ENCODE assay signal across 9 cellular contexts in the genomic region with DNA sequence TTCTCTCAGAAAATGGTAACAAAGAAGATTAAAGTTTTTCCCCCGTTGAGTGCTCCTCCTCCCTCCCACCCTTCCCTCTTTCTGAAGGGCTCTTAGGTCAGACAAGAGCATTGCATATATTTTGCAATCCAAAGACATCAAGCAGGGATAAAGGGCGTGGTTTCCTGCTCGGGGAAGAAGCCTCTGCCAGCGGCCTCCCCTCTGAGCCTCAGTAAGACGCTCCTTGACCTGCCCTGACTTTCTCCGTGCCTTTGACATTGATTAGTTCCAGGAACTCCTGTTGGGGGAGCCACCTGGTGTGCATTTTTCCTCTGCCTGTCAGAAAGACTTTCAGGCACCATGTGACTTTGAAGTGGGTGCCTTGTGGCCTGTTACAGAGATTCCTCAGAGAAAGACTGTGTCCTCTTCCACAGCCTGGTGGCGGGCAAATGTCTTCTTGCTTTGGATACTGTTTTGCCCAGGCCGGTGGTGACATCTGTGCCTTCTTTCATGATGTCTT.
DNase-seq lines count a peak whose midpoint lies in the region; ATAC-seq, FAIRE-seq and TF ChIP-seq lines count a peak whose summit lies in the region.
"Had no signal": no experiment of that assay in that cellular context is flagged by ENCODE, and none has a peak within 500 bp of the region (broad histone marks: within the 10 kb centered on the region; RNA-seq: fewer than 3 reads in every experiment).

No MANE protein-coding gene starts in this region.

- H3K27ac Mint-ChIP-seq in activated naive CD4-positive, alpha-beta T cell treated with anti-CD3 and anti-CD28 coated beads, Interleukin-2, amount 50 U/mL, for 72 hours: no peak overlapping the region

- CTCF ChIA-PET in HEK293 (lab: Yijun Ruan, JAX): no interaction called here

- POLR2A ChIA-PET in HEK293 (lab: Yijun Ruan, JAX): no interaction called here

- intact Hi-C loops in left colon (cut with DNase I, micrococcal nuclease): no loop called here

- FAIRE-seq in urothelium cell line (lab: Jason Lieb, UNC): no peak

- no peak for TF ChIP-seq CTCF in HEK293 (tag by site-specific recombination; IDR thresholded peaks at IDR 0.05)

- no peak overlapping the region for H3K27ac ChIP-seq in HEK293 (ENCODE audit: extremely low read depth, low read depth, low read length)
- H3K27ac ChIP-seq: KMS-11 had no signal

- no peaks in the 10 kb centered on the region for H3K36me3 ChIP-seq in HEK293 (ENCODE audit: control insufficient read depth in 2 of 2, insufficient read depth in 1 of 2, low read length in 2 of 2)

- peak; percentile 79 for DNase-seq in NCI-H82 treated with DMSO at 0.1 percent for 48 hours (lab: John Stamatoyannopoulos, UW; ENCODE audit: unreplicated experiment)
- peak; percentile 15 to 66 for DNase-seq in activated naive CD4-positive, alpha-beta T cell treated with anti-CD3 and anti-CD28 coated beads, Interleukin-2, amount 50 U/mL, for 72 hours (ENCODE audit: low spot score in 2 of 2)
- DNase-seq in left colon: peak in 1 of 2 donors; percentile 67
- DNase-seq in urothelium cell line (ENCODE audit: low spot score): peak; percentile 20
- DNase-seq in HuH-7.5 (ENCODE audit: low spot score): no peak

- ATAC-seq in activated naive CD4-positive, alpha-beta T cell treated with anti-CD3 and anti-CD28 coated beads, Interleukin-2, amount 50 U/mL, for 72 hours: peak; percentile 76 to 90
- ATAC-seq in left colon: peak; percentile 44
- no peak for ATAC-seq in GM19351 (IDR thresholded peaks at IDR 0.05; ENCODE audit: unreplicated experiment)
- no peak for ATAC-seq in HG02973 (IDR thresholded peaks at IDR 0.05; ENCODE audit: unreplicated experiment)

- H3K36me3 Mint-ChIP-seq in activated naive CD4-positive, alpha-beta T cell treated with anti-CD3 and anti-CD28 coated beads, Interleukin-2, amount 50 U/mL, for 72 hours: peaks cover 0 to 21% of the 10 kb centered on the region in 2 donors

- no peaks in the 10 kb centered on the region for H3K9me3 ChIP-seq in HEK293 (ENCODE audit: control insufficient read depth, insufficient read depth, low read depth, low read length)

- H3K4me3 ChIP-seq in HEK293 (ENCODE audit: low read depth, low read length): no peak overlapping the region

- no peaks in the 10 kb centered on the region for H3K4me1 ChIP-seq in HEK293 (ENCODE audit: control insufficient read depth, insufficient read depth, low read length)

- peaks cover 0 to 4% of the 10 kb centered on the region in 2 donors for H3K9me3 Mint-ChIP-seq in activated naive CD4-positive, alpha-beta T cell treated with anti-CD3 and anti-CD28 coated beads, Interleukin-2, amount 50 U/mL, for 72 hours

TF ChIP-seq in HEK293, 187 proteins besides CTCF, POLR2A, EP300 and RAD21:
- peak; percentile 74 for TF ChIP-seq ZIC2 (tag by site-specific recombination; IDR thresholded peaks at IDR 0.05)
- peak; percentile 20; the same call in 1 of the 2 replicates for TF ChIP-seq ZBTB8A (tag by site-specific recombination; IDR thresholded peaks at IDR 0.05)
- TF ChIP-seq ZNF571 (tag by site-specific recombination; IDR thresholded peaks at IDR 0.05): no peak

Comparison
In these comparisons a context has a peak if more than half of its experiments do, and no peak if none do; other contexts are left out.
1. ATAC-seq: peak in activated naive CD4-positive, alpha-beta T cell treated with anti-CD3 and anti-CD28 coated beads, Interleukin-2, amount 50 U/mL, for 72 hours (2 of 2) and left colon (single experiment); none in GM19351 (single experiment) and HG02973 (single experiment).